Comparison of ENCODE assay signal across 2 cellular contexts in the genomic region with DNA sequence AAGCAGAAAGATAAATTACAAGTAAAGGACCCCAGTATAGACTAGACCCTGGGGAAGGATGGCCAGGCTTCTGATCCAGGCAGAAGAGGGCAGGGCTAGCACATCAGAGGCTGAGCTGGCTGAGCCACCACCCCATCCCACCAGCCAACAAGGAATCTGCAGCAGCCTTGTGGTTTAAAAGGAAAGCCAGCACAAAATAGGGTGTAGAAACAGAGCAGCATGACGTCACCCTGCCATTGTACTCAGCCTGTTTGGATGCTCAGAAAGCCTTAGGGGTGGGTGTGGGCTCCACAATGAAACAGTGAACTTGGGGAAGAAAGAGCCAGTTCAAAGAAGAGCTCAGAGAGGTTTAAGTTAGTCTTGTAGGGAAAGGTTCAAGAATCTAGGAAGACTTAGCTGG.
TF ChIP-seq lines count a peak whose summit lies in the region.

No MANE protein-coding gene starts in this region.

TF ChIP-seq in endothelial cell of umbilical vein, 7 proteins besides CTCF, POLR2A, EP300 and RAD21 (continued from another document):
- TF ChIP-seq JUN (IDR thresholded peaks at IDR 0.05; ENCODE audit: borderline replicate concordance, insufficient read depth, insufficient read length, low read depth) (peak; percentile 34), GATA2 (IDR thresholded peaks at IDR 0.05; ENCODE audit: insufficient read depth, insufficient read length, low read depth, low read length) (no peak)

TF ChIP-seq in SK-N-SH treated with all-trans-retinoic acid at 6 μM for 48 hours, 23 proteins besides CTCF, POLR2A, EP300 and RAD21 (continued from another document):
- no peak for TF ChIP-seq PPARA (CRISPR knock-in tag; IDR thresholded peaks at IDR 0.05; ENCODE audit: borderline replicate concordance)
- TF ChIP-seq ARNTL (CRISPR knock-in tag; IDR thresholded peaks at IDR 0.05; ENCODE audit: borderline replicate concordance, low read depth) = no peak
- no peak for TF ChIP-seq TOX (CRISPR knock-in tag; IDR thresholded peaks at IDR 0.05; ENCODE audit: borderline replicate concordance)
- TF ChIP-seq ESRRG (CRISPR knock-in tag; IDR thresholded peaks at IDR 0.05) = no peak
